12 cellular contexts compared by ENCODE assay signal in genomic region chr1:57072775-57073174, GRCh38.
DNase-seq lines count a peak whose midpoint lies in the region; ATAC-seq, FAIRE-seq and TF ChIP-seq lines count a peak whose summit lies in the region.
"Had no signal": no experiment of that assay in that cellular context is flagged by ENCODE, and none has a peak within 500 bp of the region (broad histone marks: within the 10 kb centered on the region; RNA-seq: fewer than 3 reads in every experiment).

No MANE protein-coding gene starts in this region.

- H3K27me3 ChIP-seq in GM23248 (replicated peaks; ENCODE audit: insufficient read depth) (peaks cover 9% of the 10 kb centered on the region; the same call in 1 of the 2 replicates), gastroesophageal sphincter (no peaks in the 10 kb centered on the region)

- 81 to 84% methylated on average over 4 of the region's 4 CpGs for WGBS in GM23248 (ENCODE audit: low coverage in 1 of 2, low lambda C conversion rate in 2 of 2, missing lambda C conversion rate in 2 of 2), 2 experiments
- 74 to 75% methylated on average over 4 of the region's 4 CpGs for WGBS in gastroesophageal sphincter (ENCODE audit: low coverage in 1 of 2), 2 donors

- H3K9me2 ChIP-seq in GM23248 (ENCODE audit: insufficient read depth): no peaks in the 10 kb centered on the region

- H3K4me2 ChIP-seq in GM23248 (ENCODE audit: unreplicated experiment): no peak overlapping the region

- H3K79me2 ChIP-seq in GM23248 (ENCODE audit: insufficient read depth): no peaks in the 10 kb centered on the region

- in situ Hi-C loops in GM23248 (cut with MboI): no loop called here

- peak; percentile 39 for TF ChIP-seq CTCF in GM12873 (IDR thresholded peaks at IDR 0.05; ENCODE audit: insufficient read depth, low read depth, low read length, missing control alignments)
- TF ChIP-seq CTCF in gastroesophageal sphincter (IDR thresholded peaks at IDR 0.05): no peak

- H3K9me3 ChIP-seq in GM23248 (ENCODE audit: low read depth) (no peaks in the 10 kb centered on the region), gastroesophageal sphincter (no peaks in the 10 kb centered on the region)

- DNase-seq in GM23248 (peak; percentile 11), NAMALWA (ENCODE audit: low spot score) (peak; percentile 67), iPS-NIHi7 (ENCODE audit: extremely low spot score) (peak; percentile 47), GF-D8 (lab: John Stamatoyannopoulos, UW) (no peak), frontal cortex (ENCODE audit: low spot score in 2 of 2) (no peak)
- no peak for DNase-seq in activated CD8-positive, alpha-beta memory T cell treated with anti-CD3 and anti-CD28 coated beads, Interleukin-2, amount 50 U/mL, for 48 hours
- DNase-seq: activated CD4-positive, alpha-beta T cell treated with anti-CD3 and anti-CD28 coated beads, Interleukin-2, amount 50 U/mL, for 4 hours; activated naive CD8-positive, alpha-beta T cell treated with anti-CD3 and anti-CD28 coated beads, Interleukin-2, amount 50 U/mL, for 24 hours; KBM-7; NCI-H345 had no signal

- ATAC-seq in gastroesophageal sphincter: no peak
- ATAC-seq: activated naive CD8-positive, alpha-beta T cell treated with anti-CD3 and anti-CD28 coated beads, Interleukin-2, amount 50 U/mL, for 24 hours had no signal

- no peaks in the 10 kb centered on the region for H3F3A ChIP-seq in GM23248 (ENCODE audit: insufficient read depth)

- H3K9ac ChIP-seq in GM23248: no peak overlapping the region

- H3K36me3 ChIP-seq in GM23248 (ENCODE audit: low read depth) (no peaks in the 10 kb centered on the region), gastroesophageal sphincter (no peaks in the 10 kb centered on the region)

- TF ChIP-seq EP300 in gastroesophageal sphincter (IDR thresholded peaks at IDR 0.05): no peak

- FAIRE-seq in frontal cortex (lab: Jason Lieb, UNC): no peak

- H3K27ac ChIP-seq in GM23248: no peak overlapping the region
- no peak overlapping the region for H3K27ac ChIP-seq in gastroesophageal sphincter

- H3K4me3 ChIP-seq in GM23248 (no peak overlapping the region), gastroesophageal sphincter (no peak overlapping the region)

- TF ChIP-seq POLR2A in gastroesophageal sphincter (IDR thresholded peaks at IDR 0.05): no peak

- no peaks in the 10 kb centered on the region for H4K20me1 ChIP-seq in GM23248 (ENCODE audit: insufficient read depth)

- H2AFZ ChIP-seq in GM23248: no peak overlapping the region

- H3K4me1 ChIP-seq in GM23248 (ENCODE audit: insufficient read depth): no peaks in the 10 kb centered on the region
- peaks cover 0 to 17% (median 0%) of the 10 kb centered on the region in 3 donors for H3K4me1 ChIP-seq in gastroesophageal sphincter

Comparison
In these comparisons a context has a peak if more than half of its experiments do, and no peak if none do; other contexts are left out.
1. DNase-seq: peak in GM23248 (single experiment), NAMALWA (single experiment) and iPS-NIHi7 (single experiment); none in GF-D8 (single experiment), frontal cortex (0 of 2) and activated CD8-positive, alpha-beta memory T cell treated with anti-CD3 and anti-CD28 coated beads, Interleukin-2, amount 50 U/mL, for 48 hours (single experiment).